ENCODE assay signal across 19 cellular contexts in the genomic region with DNA sequence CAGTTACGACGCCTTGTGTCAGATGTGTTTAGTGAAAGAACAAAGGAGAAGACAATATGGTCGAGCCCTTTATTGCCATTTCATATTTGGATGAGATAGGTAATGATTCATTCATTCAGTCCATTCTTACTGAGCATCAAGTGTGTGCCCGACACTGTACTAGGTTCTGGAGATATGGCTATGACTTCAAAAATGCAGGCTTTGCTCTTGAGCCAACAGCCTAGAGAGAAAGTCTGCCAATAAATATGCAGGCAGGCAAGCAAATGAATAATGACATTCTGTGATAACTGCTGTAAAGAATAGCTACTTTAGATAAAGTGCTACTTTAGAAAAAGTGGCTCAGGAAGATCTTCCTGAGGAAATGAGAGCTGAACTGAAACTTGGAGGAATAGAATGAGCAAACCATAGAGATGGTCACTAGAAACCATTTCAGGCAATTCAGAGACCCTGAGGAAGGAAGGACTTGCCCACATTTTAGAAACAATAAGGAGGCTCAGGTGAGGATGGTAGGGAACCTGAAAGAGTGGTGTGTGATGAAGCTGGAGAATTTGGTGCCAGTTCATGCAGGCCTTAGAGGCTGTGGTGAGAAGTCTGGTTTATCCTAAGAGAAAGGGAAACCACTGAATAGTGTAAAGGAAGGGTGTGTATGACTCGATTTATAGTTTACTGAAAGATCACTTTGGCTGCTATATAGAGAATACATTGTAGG.
DNase-seq lines count a peak whose midpoint lies in the region; ATAC-seq and TF ChIP-seq lines count a peak whose summit lies in the region.
"Had no signal": no experiment of that assay in that cellular context is flagged by ENCODE, and none has a peak within 500 bp of the region (broad histone marks: within the 10 kb centered on the region; RNA-seq: fewer than 3 reads in every experiment).

No MANE protein-coding gene starts in this region.

- ATAC-seq in CD4-positive, CD25-positive, alpha-beta regulatory T cell (ENCODE audit: low read depth in 2 of 2) = no peak
- ATAC-seq in activated T-helper 17 cell treated with anti-CD3 and anti-CD28 coated beads, Interleukin-2, amount 50 U/mL, for 72 hours (replicated peaks) = peak; percentile 70
- ATAC-seq in naive thymus-derived CD4-positive, alpha-beta T cell = no peak
- ATAC-seq in body of pancreas (no peak), HG03460 (IDR thresholded peaks at IDR 0.05; ENCODE audit: unreplicated experiment) (no peak), HG03097 (IDR thresholded peaks at IDR 0.05; ENCODE audit: low FRiP score, unreplicated experiment) (no peak)
- ATAC-seq: activated CD4-positive, alpha-beta T cell treated with anti-CD3 and anti-CD28 coated beads for 36 hours had no signal

- H3K9me3 Mint-ChIP-seq in activated CD4-positive, alpha-beta T cell treated with anti-CD3 and anti-CD28 coated beads, Interleukin-2, amount 10 ng/mL, durations not matched to agents 24 days and 14 days = no peaks in the 10 kb centered on the region
- H3K9me3 Mint-ChIP-seq in CD4-positive, CD25-positive, alpha-beta regulatory T cell = peaks cover 0 to 1% (median 0%) of the 10 kb centered on the region in 7 donors
- no peaks in the 10 kb centered on the region for H3K9me3 Mint-ChIP-seq in activated T-helper 17 cell treated with anti-CD3 and anti-CD28 coated beads, Interleukin-2, amount 50 U/mL, for 72 hours
- H3K9me3 Mint-ChIP-seq in naive thymus-derived CD4-positive, alpha-beta T cell = no peaks in the 10 kb centered on the region
- H3K9me3 Mint-ChIP-seq: endodermal cell had no signal

- peaks cover 26% of the 10 kb centered on the region for H3K36me3 ChIP-seq in CD4-positive, CD25-positive, alpha-beta regulatory T cell (ENCODE audit: control insufficient read depth, insufficient read depth, low read length)
- peaks cover 0 to 14% (median 0%) of the 10 kb centered on the region in 3 experiments for H3K36me3 ChIP-seq in naive thymus-derived CD4-positive, alpha-beta T cell (ENCODE audit: control insufficient read depth in 2 of 3, insufficient read depth in 3 of 3, low read length in 3 of 3)
- H3K36me3 ChIP-seq in body of pancreas (replicated peaks in 1 of 2; ENCODE audit: insufficient read depth in 1 of 2, low read depth in 2 of 2) = no peaks in the 10 kb centered on the region

- H3K27me3 ChIP-seq in CD4-positive, CD25-positive, alpha-beta regulatory T cell (ENCODE audit: control insufficient read depth, insufficient read depth, low read length) = no peaks in the 10 kb centered on the region
- H3K27me3 ChIP-seq in naive thymus-derived CD4-positive, alpha-beta T cell (ENCODE audit: control insufficient read depth in 2 of 2, insufficient read depth in 2 of 2, low read length in 2 of 2) = no peaks in the 10 kb centered on the region
- H3K27me3 ChIP-seq in body of pancreas = no peaks in the 10 kb centered on the region

- WGBS in body of pancreas, 2 donors = 68 to 73% methylated on average over 5 of the region's 5 CpGs

- no peak overlapping the region for H3K27ac Mint-ChIP-seq in activated CD4-positive, alpha-beta T cell treated with anti-CD3 and anti-CD28 coated beads, Interleukin-2, amount 10 ng/mL, durations not matched to agents 24 days and 14 days
- H3K27ac Mint-ChIP-seq in CD4-positive, CD25-positive, alpha-beta regulatory T cell = peak overlapping the region; percentile 11 to 90 (median 43)
- H3K27ac Mint-ChIP-seq in activated T-helper 17 cell treated with anti-CD3 and anti-CD28 coated beads, Interleukin-2, amount 50 U/mL, for 72 hours = peak overlapping the region; percentile 44
- H3K27ac Mint-ChIP-seq in naive thymus-derived CD4-positive, alpha-beta T cell = peak overlapping the region; percentile 4 to 81 (median 46)
- H3K27ac Mint-ChIP-seq: activated CD4-positive, alpha-beta T cell treated with anti-CD3 and anti-CD28 coated beads for 36 hours; endodermal cell had no signal

- TF ChIP-seq POLR2A in body of pancreas (IDR thresholded peaks at IDR 0.05) = no peak

- H3K27ac ChIP-seq in CD4-positive, CD25-positive, alpha-beta regulatory T cell (ENCODE audit: insufficient read depth, low read length, poor library complexity, severe bottlenecking) = no peak overlapping the region
- H3K27ac ChIP-seq in naive thymus-derived CD4-positive, alpha-beta T cell (ENCODE audit: low read depth, low read length) = no peak overlapping the region
- no peak overlapping the region for H3K27ac ChIP-seq in body of pancreas
- H3K27ac ChIP-seq: PC-9 had no signal

- peaks cover 22% of the 10 kb centered on the region for H3K4me1 Mint-ChIP-seq in activated CD4-positive, alpha-beta T cell treated with anti-CD3 and anti-CD28 coated beads, Interleukin-2, amount 10 ng/mL, durations not matched to agents 24 days and 14 days
- H3K4me1 Mint-ChIP-seq in CD4-positive, CD25-positive, alpha-beta regulatory T cell = peaks cover 8 to 21% (median 14%) of the 10 kb centered on the region in 4 donors
- peaks cover 16% of the 10 kb centered on the region for H3K4me1 Mint-ChIP-seq in activated T-helper 17 cell treated with anti-CD3 and anti-CD28 coated beads, Interleukin-2, amount 50 U/mL, for 72 hours
- peaks cover 13 to 30% (median 23%) of the 10 kb centered on the region in 7 donors for H3K4me1 Mint-ChIP-seq in naive thymus-derived CD4-positive, alpha-beta T cell

- CTCF ChIA-PET in naive thymus-derived CD4-positive, alpha-beta T cell (lab: Charles Lee) = interaction anchor here (1.1 to 1.4 kb wide), 2 partner anchors 13 to 221 kb away, joined by 3 to 4 read pairs; no protein-coding TSS in a partner anchor

- H3K27me3 Mint-ChIP-seq in activated CD4-positive, alpha-beta T cell treated with anti-CD3 and anti-CD28 coated beads, Interleukin-2, amount 10 ng/mL, durations not matched to agents 24 days and 14 days = no peaks in the 10 kb centered on the region
- H3K27me3 Mint-ChIP-seq in CD4-positive, CD25-positive, alpha-beta regulatory T cell = no peaks in the 10 kb centered on the region
- no peaks in the 10 kb centered on the region for H3K27me3 Mint-ChIP-seq in activated T-helper 17 cell treated with anti-CD3 and anti-CD28 coated beads, Interleukin-2, amount 50 U/mL, for 72 hours
- no peaks in the 10 kb centered on the region for H3K27me3 Mint-ChIP-seq in naive thymus-derived CD4-positive, alpha-beta T cell
- H3K27me3 Mint-ChIP-seq: activated CD4-positive, alpha-beta T cell treated with anti-CD3 and anti-CD28 coated beads for 36 hours had no signal

- H3K4me1 ChIP-seq in CD4-positive, CD25-positive, alpha-beta regulatory T cell (ENCODE audit: control insufficient read depth, insufficient read depth, low read length, poor library complexity, severe bottlenecking) = peaks cover 5% of the 10 kb centered on the region
- peaks cover 0 to 16% of the 10 kb centered on the region in 2 donors for H3K4me1 ChIP-seq in naive thymus-derived CD4-positive, alpha-beta T cell (ENCODE audit: control insufficient read depth in 2 of 2, insufficient read depth in 2 of 2, low read length in 2 of 2)
- H3K4me1 ChIP-seq in body of pancreas = peaks cover 26% of the 10 kb centered on the region

- POLR2A ChIA-PET in naive thymus-derived CD4-positive, alpha-beta T cell (lab: Charles Lee) = interaction anchor here (0.8 to 1.0 kb wide), 2 partner anchors 58 to 63 kb away, joined by 4 read pairs; no protein-coding TSS in a partner anchor

- peak overlapping the region; percentile 27 for H3K4me3 Mint-ChIP-seq in activated CD4-positive, alpha-beta T cell treated with anti-CD3 and anti-CD28 coated beads, Interleukin-2, amount 10 ng/mL, durations not matched to agents 24 days and 14 days
- H3K4me3 Mint-ChIP-seq in CD4-positive, CD25-positive, alpha-beta regulatory T cell = no peak overlapping the region
- peak overlapping the region; percentile 2 for H3K4me3 Mint-ChIP-seq in activated T-helper 17 cell treated with anti-CD3 and anti-CD28 coated beads, Interleukin-2, amount 50 U/mL, for 72 hours
- H3K4me3 Mint-ChIP-seq in naive thymus-derived CD4-positive, alpha-beta T cell = peak overlapping the region in 5 of 10 donors; percentile 0 to 51 (median 11)
- H3K4me3 Mint-ChIP-seq: activated CD4-positive, alpha-beta T cell treated with anti-CD3 and anti-CD28 coated beads for 36 hours; endodermal cell had no signal

- intact Hi-C loops in activated CD4-positive, alpha-beta T cell treated with anti-CD3 and anti-CD28 coated beads, Interleukin-2, amount 10 ng/mL, durations not matched to agents 24 days and 14 days (cut with micrococcal nuclease) = no loop called here
- intact Hi-C loops in naive thymus-derived CD4-positive, alpha-beta T cell (cut with micrococcal nuclease) = loop anchor here in 1 of 2 donors (2.0 kb wide), 1 partner anchor 15 kb away; no protein-coding TSS in a partner anchor
- intact Hi-C loops in body of pancreas (cut with DNase I) = no loop called here

- TF ChIP-seq CTCF in body of pancreas (IDR thresholded peaks at IDR 0.05) = no peak

- peaks cover 28% of the 10 kb centered on the region for H3K36me3 Mint-ChIP-seq in activated CD4-positive, alpha-beta T cell treated with anti-CD3 and anti-CD28 coated beads, Interleukin-2, amount 10 ng/mL, durations not matched to agents 24 days and 14 days (ENCODE audit: low read depth)
- H3K36me3 Mint-ChIP-seq in CD4-positive, CD25-positive, alpha-beta regulatory T cell = peaks cover 27% of the 10 kb centered on the region
- peaks cover 17% of the 10 kb centered on the region for H3K36me3 Mint-ChIP-seq in activated T-helper 17 cell treated with anti-CD3 and anti-CD28 coated beads, Interleukin-2, amount 50 U/mL, for 72 hours (ENCODE audit: low read depth)
- peaks cover 0 to 49% (median 36%) of the 10 kb centered on the region in 5 donors for H3K36me3 Mint-ChIP-seq in naive thymus-derived CD4-positive, alpha-beta T cell

- no peaks in the 10 kb centered on the region for H3K9me3 ChIP-seq in CD4-positive, CD25-positive, alpha-beta regulatory T cell (ENCODE audit: control insufficient read depth in 2 of 2, low read length in 2 of 2)
- no peaks in the 10 kb centered on the region for H3K9me3 ChIP-seq in naive thymus-derived CD4-positive, alpha-beta T cell (ENCODE audit: control insufficient read depth in 2 of 3, low read length in 3 of 3)
- H3K9me3 ChIP-seq in body of pancreas = no peaks in the 10 kb centered on the region

- no peak overlapping the region for H3K4me3 ChIP-seq in CD4-positive, CD25-positive, alpha-beta regulatory T cell (ENCODE audit: low read depth, low read length)
- no peak overlapping the region for H3K4me3 ChIP-seq in naive thymus-derived CD4-positive, alpha-beta T cell (ENCODE audit: low read length)
- H3K4me3 ChIP-seq in body of pancreas = no peak overlapping the region
- H3K4me3 ChIP-seq: PC-9 had no signal

- peak; percentile 63 for DNase-seq in activated CD4-positive, alpha-beta T cell treated with anti-CD3 and anti-CD28 coated beads, Interleukin-2, amount 10 ng/mL, durations not matched to agents 24 days and 14 days
- no peak for DNase-seq in activated CD4-positive, alpha-beta T cell treated with anti-CD3 and anti-CD28 coated beads, Interleukin-2, amount 50 U/mL, for 48 hours
- no peak for DNase-seq in CD4-positive, CD25-positive, alpha-beta regulatory T cell
- DNase-seq in naive thymus-derived CD4-positive, alpha-beta T cell = no peak
- DNase-seq in body of pancreas = no peak
- DNase-seq: activated CD4-positive, alpha-beta T cell treated with anti-CD3 and anti-CD28 coated beads for 36 hours; AML-193; cortex of kidney; endodermal cell; Karpas-422; NCI-H1694; NCI-H524; NK-92 treated with Interleukin-12 subunit alpha and Interleukin-12 subunit beta, amount 100 ng/mL, for 24 hours; PC-9; SHP77 treated with DMSO at 0.1 percent for 48 hours; trophoblast cell had no signal

Comparison
In these comparisons a context has a peak if more than half of its experiments do, and no peak if none do; other contexts are left out.
1. H3K4me3 Mint-ChIP-seq: peak in activated CD4-positive, alpha-beta T cell treated with anti-CD3 and anti-CD28 coated beads, Interleukin-2, amount 10 ng/mL, durations not matched to agents 24 days and 14 days (single experiment) and activated T-helper 17 cell treated with anti-CD3 and anti-CD28 coated beads, Interleukin-2, amount 50 U/mL, for 72 hours (single experiment); none in CD4-positive, CD25-positive, alpha-beta regulatory T cell (0 of 4).